11 cellular contexts compared by ENCODE assay signal in the genomic region with DNA sequence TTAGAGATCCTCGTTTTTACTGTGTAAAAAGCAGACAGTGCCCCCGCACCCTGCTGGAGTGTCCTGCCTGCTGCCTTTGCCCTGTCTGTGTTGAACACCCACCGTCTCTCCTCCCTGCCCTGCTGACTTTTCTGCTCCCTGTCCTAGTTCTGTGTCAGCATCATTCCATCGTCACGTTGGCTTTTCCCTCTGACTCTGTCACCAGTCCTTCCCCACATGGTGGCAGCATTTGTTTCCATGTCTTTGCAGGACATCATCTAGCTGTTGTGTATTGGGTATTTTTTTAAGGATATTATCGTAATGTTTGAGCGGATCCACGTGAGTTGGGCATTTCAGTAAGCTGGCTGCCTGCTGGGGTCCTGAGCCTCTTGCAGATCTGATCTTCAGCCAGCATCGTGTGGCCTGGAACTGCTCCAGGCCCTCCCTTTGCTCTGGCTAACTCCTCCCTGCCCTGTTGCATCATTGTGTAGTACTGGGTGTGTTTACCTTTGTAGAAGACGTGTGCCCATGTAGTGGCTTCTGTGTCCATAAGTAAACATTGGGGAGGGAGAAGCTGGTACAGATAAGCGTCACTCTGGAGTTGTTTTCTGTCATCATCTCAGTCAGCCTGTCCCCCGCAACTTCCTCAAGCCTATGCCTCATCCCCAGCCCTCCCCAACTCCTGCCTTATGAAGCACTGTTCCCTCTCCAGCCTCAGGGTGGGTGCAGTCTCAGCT. TPM values are rescaled to one million over a fixed set of nuclear protein-coding genes. Genes with fewer than 3 reads are reported as not detected.
DNase-seq lines count a peak whose midpoint lies in the region; ATAC-seq and TF ChIP-seq lines count a peak whose summit lies in the region.
"Had no signal": no experiment of that assay in that cellular context is flagged by ENCODE, and none has a peak within 500 bp of the region (broad histone marks: within the 10 kb centered on the region; RNA-seq: fewer than 3 reads in every experiment).

No MANE protein-coding gene starts in this region.

- no peaks in the 10 kb centered on the region for H3K36me3 ChIP-seq in ovary

- TF ChIP-seq CTCF in ovary (IDR thresholded peaks at IDR 0.05): no peak

- no peak for TF ChIP-seq EP300 in ovary (IDR thresholded peaks at IDR 0.05)

- ATAC-seq in esophagus mucosa (peak; percentile 77), GM18909 (IDR thresholded peaks at IDR 0.05; ENCODE audit: poor library complexity, unreplicated experiment) (no peak), HG02870 (IDR thresholded peaks at IDR 0.05; ENCODE audit: unreplicated experiment) (no peak)

- H3K4me1 ChIP-seq in ovary (ENCODE audit: insufficient read depth): no peaks in the 10 kb centered on the region

- no peak for TF ChIP-seq POLR2A in ovary (IDR thresholded peaks at IDR 0.05)

- intact Hi-C loops in ovary (cut with DNase I): no loop called here

- no peak overlapping the region for H3K4me3 ChIP-seq in ovary

- no peak overlapping the region for H3K27ac ChIP-seq in ovary

- 57 to 66% (median 65%) methylated on average over 12 of the region's 12 CpGs for WGBS in ovary, 3 donors

- H3K27me3 ChIP-seq in ovary: no peaks in the 10 kb centered on the region

- DNase-seq in DMS153 treated with DMSO at 0.1 percent for 48 hours (lab: John Stamatoyannopoulos, UW; ENCODE audit: unreplicated experiment): peak; percentile 53
- DNase-seq in NCI-H69 (lab: John Stamatoyannopoulos, UW): peak; percentile 31
- peak; percentile 36 to 73 (median 43) for DNase-seq in ovary
- no peak for DNase-seq in MV-4-11 (lab: John Stamatoyannopoulos, UW)
- DNase-seq in NCI-H1417 treated with DMSO at 0.1 percent for 48 hours (lab: John Stamatoyannopoulos, UW): no peak
- DNase-seq: activated effector memory CD4-positive, alpha-beta T cell treated with Interleukin-2 at 50 U/mL for 16 hours; RPMI8226 had no signal

- H3K9me3 ChIP-seq in ovary: no peaks in the 10 kb centered on the region

RNA-seq across cellular contexts. Expression of a gene that starts 44.2 kb away (rescaled TPM):
- total RNA-seq in esophagus mucosa (17.3 TPM), ovary (10 to 100 TPM; 26.0 to 47.9 (median 37.9) TPM)
- 10 to 100 TPM; 15.9 to 20.3 TPM for polyA plus RNA-seq in ovary

RNA-seq across cellular contexts. Expression of a gene that starts 52.7 kb away (rescaled TPM):
- not detected for total RNA-seq in esophagus mucosa
- total RNA-seq in ovary: 1 to 10 TPM in 1 of 7 donors, under 1 TPM in 6; 0.12 to 1.6 (median 0.73) TPM
- 1 to 10 TPM in 1 of 2 donors, under 1 TPM in 1; 0.34 to 1.3 TPM for polyA plus RNA-seq in ovary
- polyA plus RNA-seq: IgD-negative memory B cell had no signal

Comparison
In these comparisons a context has a peak if more than half of its experiments do, and no peak if none do; other contexts are left out.
1. DNase-seq: peak in DMS153 treated with DMSO at 0.1 percent for 48 hours (single experiment), NCI-H69 (single experiment) and ovary (5 of 5); none in MV-4-11 (single experiment) and NCI-H1417 treated with DMSO at 0.1 percent for 48 hours (single experiment).